In genomic region chr17:20450852-20451251, GRCh38 we compare ENCODE assay signal across 16 cellular contexts. TPM values are rescaled to one million over a fixed set of nuclear protein-coding genes. Genes with fewer than 3 reads are reported as not detected.
DNase-seq lines count a peak whose midpoint lies in the region; ATAC-seq, FAIRE-seq and TF ChIP-seq lines count a peak whose summit lies in the region.
"Not testable (repeated sequence)": the region's sequence is repeated elsewhere in the genome, so short reads cannot be mapped to it uniquely, and the experiment has no call there.
"Had no signal": no experiment of that assay in that cellular context is flagged by ENCODE, and none has a peak within 500 bp of the region (broad histone marks: within the 10 kb centered on the region; RNA-seq: fewer than 3 reads in every experiment).

No MANE protein-coding gene starts in this region.

- POLR2A ChIA-PET in activated CD4-positive, alpha-beta T cell treated with anti-CD3 and anti-CD28 coated beads, Interleukin-2, amount 10 ng/mL, durations not matched to agents 7 days and 5 days (lab: Charles Lee), result not testable (repeated sequence)

- H3K4me3 Mint-ChIP-seq in activated CD4-positive, alpha-beta T cell treated with anti-CD3 and anti-CD28 coated beads, Interleukin-2, amount 10 ng/mL, durations not matched to agents 7 days and 5 days; activated T-helper 2 cell treated with anti-CD3 and anti-CD28 coated beads, Interferon-gamma antibody, Interleukin-2, Interleukin-4, amounts not matched to agents 10 μg/mL and 5 μg/mL and 100 μg/mL, durations not matched to agents 14 hours and 24 hours and 36 hours (ENCODE audit: low read depth): not testable (repeated sequence)

- intact Hi-C loops in activated T-helper 2 cell treated with anti-CD3 and anti-CD28 coated beads, Interferon-gamma antibody, Interleukin-2, Interleukin-4, amounts not matched to agents 10 μg/mL and 5 μg/mL and 100 μg/mL, durations not matched to agents 14 hours and 24 hours and 36 hours (cut with micrococcal nuclease), result not testable (repeated sequence)

- not testable (repeated sequence) for H3K4me1 Mint-ChIP-seq in activated CD4-positive, alpha-beta T cell treated with anti-CD3 and anti-CD28 coated beads, Interleukin-2, amount 10 ng/mL, durations not matched to agents 7 days and 5 days; activated T-helper 2 cell treated with anti-CD3 and anti-CD28 coated beads, Interferon-gamma antibody, Interleukin-2, Interleukin-4, amounts not matched to agents 10 μg/mL and 5 μg/mL and 100 μg/mL, durations not matched to agents 14 hours and 24 hours and 36 hours (ENCODE audit: low read depth)

- ATAC-seq in GM21723 (IDR thresholded peaks at IDR 0.05; ENCODE audit: unreplicated experiment), result peak; percentile 79
- ATAC-seq in esophagus mucosa, result peak; percentile 66

- not testable (repeated sequence) for TF ChIP-seq POLR2A in GM12892 (IDR thresholded peaks at IDR 0.05; ENCODE audit: low read depth, low read length)

- not testable (repeated sequence) for DNase-seq in GM12892 (ENCODE audit: insufficient read length); HTR-8/SVneo (ENCODE audit: insufficient read length, low spot score)
- DNase-seq in activated CD4-positive, alpha-beta T cell treated with anti-CD3 and anti-CD28 coated beads, Interleukin-2, amount 10 ng/mL, durations not matched to agents 7 days and 5 days, result peak; percentile 32
- DNase-seq in activated T-helper 2 cell treated with anti-CD3 and anti-CD28 coated beads, Interferon-gamma antibody, Interleukin-2, Interleukin-4, amounts not matched to agents 10 μg/mL and 5 μg/mL and 100 μg/mL, durations not matched to agents 14 hours and 24 hours and 36 hours (ENCODE audit: low spot score), result peak; percentile 73
- DNase-seq in stimulated activated CD4-positive, alpha-beta T cell treated with anti-CD3 and anti-CD28 coated beads, Interleukin-15, amount 100 ng/mL, for 48 hours (ENCODE audit: low read depth in 2 of 2), result peak; percentile 29 to 31

- H3K27ac Mint-ChIP-seq in activated CD4-positive, alpha-beta T cell treated with anti-CD3 and anti-CD28 coated beads, Interleukin-2, amount 10 ng/mL, durations not matched to agents 7 days and 5 days, result peak overlapping the region; percentile 85
- H3K27ac Mint-ChIP-seq in activated T-helper 2 cell treated with anti-CD3 and anti-CD28 coated beads, Interferon-gamma antibody, Interleukin-2, Interleukin-4, amounts not matched to agents 10 μg/mL and 5 μg/mL and 100 μg/mL, durations not matched to agents 14 hours and 24 hours and 36 hours, result peak overlapping the region; percentile 73

- not testable (repeated sequence) for H3K9me3 Mint-ChIP-seq in activated CD4-positive, alpha-beta T cell treated with anti-CD3 and anti-CD28 coated beads, Interleukin-2, amount 10 ng/mL, durations not matched to agents 7 days and 5 days; activated T-helper 2 cell treated with anti-CD3 and anti-CD28 coated beads, Interferon-gamma antibody, Interleukin-2, Interleukin-4, amounts not matched to agents 10 μg/mL and 5 μg/mL and 100 μg/mL, durations not matched to agents 14 hours and 24 hours and 36 hours

- peak; percentile 84 for FAIRE-seq in GM12892 (lab: Jason Lieb, UNC)
- FAIRE-seq in HTR-8/SVneo (lab: Jason Lieb, UNC), result peak; percentile 97

- not testable (repeated sequence) for H3K36me3 Mint-ChIP-seq in activated CD4-positive, alpha-beta T cell treated with anti-CD3 and anti-CD28 coated beads, Interleukin-2, amount 10 ng/mL, durations not matched to agents 7 days and 5 days (ENCODE audit: low read depth); activated T-helper 2 cell treated with anti-CD3 and anti-CD28 coated beads, Interferon-gamma antibody, Interleukin-2, Interleukin-4, amounts not matched to agents 10 μg/mL and 5 μg/mL and 100 μg/mL, durations not matched to agents 14 hours and 24 hours and 36 hours (ENCODE audit: low read depth)

- CTCF ChIA-PET in activated CD4-positive, alpha-beta T cell treated with anti-CD3 and anti-CD28 coated beads, Interleukin-2, amount 10 ng/mL, durations not matched to agents 7 days and 5 days (lab: Charles Lee), result not testable (repeated sequence)

- H3K27me3 Mint-ChIP-seq in activated CD4-positive, alpha-beta T cell treated with anti-CD3 and anti-CD28 coated beads, Interleukin-2, amount 10 ng/mL, durations not matched to agents 7 days and 5 days; activated T-helper 2 cell treated with anti-CD3 and anti-CD28 coated beads, Interferon-gamma antibody, Interleukin-2, Interleukin-4, amounts not matched to agents 10 μg/mL and 5 μg/mL and 100 μg/mL, durations not matched to agents 14 hours and 24 hours and 36 hours (ENCODE audit: low read depth): not testable (repeated sequence)

RNA-seq across cellular contexts. Expression of gene LGALS9B, which starts 16.5 kb away (rescaled TPM):
- polyA plus RNA-seq in GM12892 (2012; ENCODE audit: missing spikeins), result 0.93 TPM
- under 1 TPM; 0.44 to 0.84 TPM for total RNA-seq in activated CD4-positive, alpha-beta T cell treated with anti-CD3 and anti-CD28 coated beads, Interleukin-2, amount 10 ng/mL, durations not matched to agents 7 days and 5 days
- total RNA-seq in activated T-helper 2 cell treated with anti-CD3 and anti-CD28 coated beads, Interferon-gamma antibody, Interleukin-2, Interleukin-4, amounts not matched to agents 10 μg/mL and 5 μg/mL and 100 μg/mL, durations not matched to agents 14 hours and 24 hours and 36 hours, result not detected in 2 replicates
- 14.3 TPM for total RNA-seq in esophagus mucosa
- total RNA-seq: CD8-positive, alpha-beta memory T cell; dermis blood vessel endothelial cell; frontal cortex; HFFc6; left cardiac atrium; MCF 10A; neural crest cell; progenitor cell of endocrine pancreas; WTC11 had no signal
- polyA plus RNA-seq: CD8-positive, alpha-beta memory T cell had no signal
